ENCODE assay signal across 18 cellular contexts in the genomic region with DNA sequence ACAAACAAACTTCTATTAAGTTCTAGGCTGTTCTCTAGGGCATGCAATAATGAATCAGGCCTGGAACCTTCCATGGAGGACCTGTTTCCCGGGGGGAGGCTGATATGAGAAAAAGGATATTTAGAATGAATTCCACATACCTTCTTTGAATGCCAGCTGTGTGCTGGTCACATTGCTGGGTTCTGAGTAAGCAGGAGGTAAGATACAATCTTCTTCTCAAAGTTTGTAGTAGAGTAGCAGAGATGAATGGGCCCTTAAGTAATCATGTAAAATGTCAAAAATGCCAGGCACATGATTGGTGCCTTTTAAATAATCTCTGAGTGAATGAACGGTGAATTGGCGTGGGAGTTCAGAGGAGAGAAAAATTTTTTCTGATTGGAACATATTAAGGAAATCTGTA. TPM values are rescaled to one million over a fixed set of nuclear protein-coding genes. Genes with fewer than 3 reads are reported as not detected.
DNase-seq lines count a peak whose midpoint lies in the region; ATAC-seq, FAIRE-seq and TF ChIP-seq lines count a peak whose summit lies in the region.
"Had no signal": no experiment of that assay in that cellular context is flagged by ENCODE, and none has a peak within 500 bp of the region (broad histone marks: within the 10 kb centered on the region; RNA-seq: fewer than 3 reads in every experiment).

No MANE protein-coding gene starts in this region.

- no peaks in the 10 kb centered on the region for H3K9me1 ChIP-seq in keratinocyte (ENCODE audit: control insufficient read depth, extremely low read depth, insufficient read depth, low read length)

- peak overlapping the region; percentile 40 for H3K4me3 Mint-ChIP-seq in astrocyte (ENCODE audit: unreplicated experiment)
- H3K4me3 Mint-ChIP-seq: activated CD4-positive, alpha-beta T cell treated with anti-CD3 and anti-CD28 coated beads, Interleukin-2, amount 10 ng/mL, durations not matched to agents 24 days and 14 days; B cell; stimulated activated naive B cell treated with anti-CD40 and anti-IgM and Interleukin-4, amounts not matched to agents 10 μg/mL and 1 μg/mL and 100 μg/mL, for 72 hours had no signal

- dilution Hi-C loops in keratinocyte (cut with MboI; ENCODE audit: extremely low pct_ligation_motif_present, low sequenced_read_pairs), result no loop called here

- no peaks in the 10 kb centered on the region for H3K27me3 ChIP-seq in AG04450 (ENCODE audit: control insufficient read depth, insufficient read depth, low read length)
- no peaks in the 10 kb centered on the region for H3K27me3 ChIP-seq in astrocyte (ENCODE audit: insufficient read depth, low read length)
- no peaks in the 10 kb centered on the region for H3K27me3 ChIP-seq in keratinocyte (ENCODE audit: control insufficient read depth, extremely low read depth, insufficient read depth, low read length)
- no peaks in the 10 kb centered on the region for H3K27me3 ChIP-seq in hepatocyte

- H3K9me2 ChIP-seq in hepatocyte (replicated peaks; ENCODE audit: insufficient read depth), result no peaks in the 10 kb centered on the region

- 56% methylated on average over 3 of the region's 3 CpGs for WGBS in hepatocyte (ENCODE audit: low lambda C conversion rate, missing lambda C conversion rate)

- TF ChIP-seq EP300 in Ishikawa (IDR thresholded peaks at IDR 0.05; ENCODE audit: borderline replicate concordance), result 0 out of 2 replicates have a peak, but pooled peaks have one; percentile 55

- TF ChIP-seq CTCF in AG04450 (IDR thresholded peaks at IDR 0.05; ENCODE audit: low read depth, low read length) (no peak), astrocyte (IDR thresholded peaks at IDR 0.05; ENCODE audit: insufficient read depth, low read depth, low read length) (no peak), keratinocyte (optimal IDR thresholded peaks at IDR 0.05 in 1 of 3, IDR thresholded peaks at IDR 0.05 in 1 of 3, conservative IDR thresholded peaks at IDR 0.05 in 1 of 3; ENCODE audit: extremely low read depth in 1 of 3, insufficient read depth in 2 of 3, low read length in 3 of 3) (no peak), hepatocyte (IDR thresholded peaks at IDR 0.05; ENCODE audit: poor library complexity) (no peak)

- H3K27ac ChIP-seq in AG04450 (ENCODE audit: low read depth, low read length) (peak overlapping the region; percentile 43), astrocyte (ENCODE audit: low read depth, low read length) (peak overlapping the region; percentile 28), keratinocyte (ENCODE audit: control insufficient read depth, insufficient read depth, low read length) (no peak overlapping the region), hepatocyte (no peak overlapping the region)
- H3K27ac ChIP-seq: lower lobe of right lung had no signal

- TF ChIP-seq RAD21 in Ishikawa (IDR thresholded peaks at IDR 0.05; ENCODE audit: low read depth), result no peak

- H3K4me2 ChIP-seq in astrocyte (ENCODE audit: low read length) (peak overlapping the region; percentile 11), keratinocyte (ENCODE audit: control insufficient read depth, extremely low read depth, insufficient read depth, low read depth, low read length) (no peak overlapping the region), hepatocyte (no peak overlapping the region)

- CTCF ChIA-PET in AG04450 (lab: Charles Lee), result no interaction called here

- H3K4me1 ChIP-seq in astrocyte (ENCODE audit: insufficient read depth, low read length) (peaks cover 10% of the 10 kb centered on the region), keratinocyte (ENCODE audit: control insufficient read depth, extremely low read depth, insufficient read depth, low read length) (peaks cover 20% of the 10 kb centered on the region), hepatocyte (ENCODE audit: insufficient read depth) (peaks cover 3% of the 10 kb centered on the region)

- H3K4me3 ChIP-seq in AG04450 (ENCODE audit: low read depth, low read length) (no peak overlapping the region), astrocyte (ENCODE audit: insufficient read depth, low read depth, low read length) (no peak overlapping the region), keratinocyte (ENCODE audit: control insufficient read depth in 2 of 3, extremely low read depth in 1 of 3, insufficient read depth in 2 of 3, low read depth in 1 of 3, low read length in 3 of 3) (no peak overlapping the region), hepatocyte (no peak overlapping the region)
- H3K4me3 ChIP-seq: lower lobe of right lung had no signal

- no peak for FAIRE-seq in astrocyte (lab: Jason Lieb, UNC)
- peak; percentile 48 for FAIRE-seq in keratinocyte (lab: Jason Lieb, UNC)
- FAIRE-seq: colon had no signal

- DNase-seq in AG04450 (ENCODE audit: low read depth, low spot score) (no peak), astrocyte (ENCODE audit: low read depth) (peak; percentile 94), keratinocyte (ENCODE audit: low read depth, low spot score) (peak; percentile 68), NCI-H2107 treated with DMSO at 0.1 percent for 48 hours (lab: John Stamatoyannopoulos, UW; ENCODE audit: unreplicated experiment) (no peak), G401 (ENCODE audit: low spot score) (no peak), hepatocyte (ENCODE audit: low spot score) (no peak)
- DNase-seq: activated CD4-positive, alpha-beta T cell treated with anti-CD3 and anti-CD28 coated beads, Interleukin-2, amount 10 ng/mL, durations not matched to agents 24 days and 14 days; GF-D8; lower lobe of right lung; NCI-H1417 treated with DMSO at 0.1 percent for 48 hours; NCI-H526; nucleus accumbens; stimulated activated CD4-positive, alpha-beta T cell treated with anti-CD3 and anti-CD28 coated beads, Interleukin-2, amount 100 ng/mL, for 24 hours; stimulated activated naive B cell treated with anti-CD40 and anti-IgM and Interleukin-4, amounts not matched to agents 10 μg/mL and 1 μg/mL and 100 μg/mL, for 72 hours had no signal

- in situ Hi-C loops in G401 (cut with HindIII; ENCODE audit: low sequenced_read_pairs), result no loop called here

- H3K27me3 Mint-ChIP-seq in astrocyte (ENCODE audit: low read depth, unreplicated experiment), result no peaks in the 10 kb centered on the region
- H3K27me3 Mint-ChIP-seq: B cell had no signal

- H3K9me3 ChIP-seq in AG04450 (ENCODE audit: control insufficient read depth, insufficient read depth, low read length), result no peaks in the 10 kb centered on the region
- no peaks in the 10 kb centered on the region for H3K9me3 ChIP-seq in astrocyte (ENCODE audit: insufficient read depth, low read depth, low read length)
- no peaks in the 10 kb centered on the region for H3K9me3 ChIP-seq in keratinocyte (ENCODE audit: control insufficient read depth, low read depth, low read length)
- no peaks in the 10 kb centered on the region for H3K9me3 ChIP-seq in hepatocyte (ENCODE audit: low read depth)
- H3K9me3 ChIP-seq: lower lobe of right lung had no signal

- no peaks in the 10 kb centered on the region for H3K9me3 Mint-ChIP-seq in astrocyte (ENCODE audit: unreplicated experiment)
- H3K9me3 Mint-ChIP-seq: activated CD4-positive, alpha-beta T cell treated with anti-CD3 and anti-CD28 coated beads, Interleukin-2, amount 10 ng/mL, durations not matched to agents 24 days and 14 days; stimulated activated naive B cell treated with anti-CD40 and anti-IgM and Interleukin-4, amounts not matched to agents 10 μg/mL and 1 μg/mL and 100 μg/mL, for 72 hours had no signal

- ATAC-seq in GM21717 (IDR thresholded peaks at IDR 0.05; ENCODE audit: unreplicated experiment), result no peak
- ATAC-seq: lower lobe of right lung; stimulated activated naive B cell treated with anti-CD40 and anti-IgM and Interleukin-4, amounts not matched to agents 10 μg/mL and 1 μg/mL and 100 μg/mL, for 72 hours had no signal

- H3K79me2 ChIP-seq in astrocyte (ENCODE audit: insufficient read depth, low read length), result no peaks in the 10 kb centered on the region
- no peaks in the 10 kb centered on the region for H3K79me2 ChIP-seq in keratinocyte (ENCODE audit: control insufficient read depth, insufficient read depth, low read length)
- H3K79me2 ChIP-seq in hepatocyte, result no peaks in the 10 kb centered on the region

- H3K9ac ChIP-seq in astrocyte (ENCODE audit: low read length) (no peak overlapping the region), keratinocyte (ENCODE audit: control insufficient read depth, extremely low read depth, insufficient read depth, low read length) (no peak overlapping the region)

- H3K36me3 Mint-ChIP-seq in astrocyte (ENCODE audit: low read depth, unreplicated experiment), result no peaks in the 10 kb centered on the region
- H3K36me3 Mint-ChIP-seq: stimulated activated naive B cell treated with anti-CD40 and anti-IgM and Interleukin-4, amounts not matched to agents 10 μg/mL and 1 μg/mL and 100 μg/mL, for 72 hours had no signal

- POLR2A ChIA-PET in AG04450 (lab: Yijun Ruan, JAX), result interaction anchor here (1.0 kb wide), 1 partner anchor 8 kb away, joined by 3 read pairs; no protein-coding TSS in a partner anchor

- H2AFZ ChIP-seq in astrocyte (ENCODE audit: low read depth, low read length) (no peak overlapping the region), keratinocyte (ENCODE audit: control insufficient read depth, low read length) (no peak overlapping the region), hepatocyte (no peak overlapping the region)

- H3K4me1 Mint-ChIP-seq in astrocyte (ENCODE audit: low read depth, unreplicated experiment), result peaks cover 32% of the 10 kb centered on the region

- H4K20me1 ChIP-seq in astrocyte (ENCODE audit: insufficient read depth, low read length), result no peaks in the 10 kb centered on the region
- H4K20me1 ChIP-seq in keratinocyte (ENCODE audit: control insufficient read depth, extremely low read depth, insufficient read depth, low read length), result no peaks in the 10 kb centered on the region
- no peaks in the 10 kb centered on the region for H4K20me1 ChIP-seq in hepatocyte (ENCODE audit: insufficient read depth, poor library complexity, severe bottlenecking)

- peak overlapping the region; percentile 84 for H3K27ac Mint-ChIP-seq in astrocyte (ENCODE audit: unreplicated experiment)
- H3K27ac Mint-ChIP-seq: activated CD4-positive, alpha-beta T cell treated with anti-CD3 and anti-CD28 coated beads, Interleukin-2, amount 10 ng/mL, durations not matched to agents 24 days and 14 days; B cell; stimulated activated naive B cell treated with anti-CD40 and anti-IgM and Interleukin-4, amounts not matched to agents 10 μg/mL and 1 μg/mL and 100 μg/mL, for 72 hours had no signal

- H3K36me3 ChIP-seq in astrocyte (ENCODE audit: insufficient read depth, low read length), result no peaks in the 10 kb centered on the region
- H3K36me3 ChIP-seq in keratinocyte (ENCODE audit: control insufficient read depth in 2 of 2, extremely low read depth in 1 of 2, insufficient read depth in 2 of 2, low read length in 2 of 2), result no peaks in the 10 kb centered on the region
- no peaks in the 10 kb centered on the region for H3K36me3 ChIP-seq in hepatocyte (replicated peaks; ENCODE audit: insufficient read depth, low read depth)
- H3K36me3 ChIP-seq: lower lobe of right lung had no signal

RNA-seq across cellular contexts. Expression of a gene that starts 47.4 kb away (rescaled TPM):
- polyA plus RNA-seq in AG04450 (2011; rRNA removed) (326 and 398 TPM in 2 replicates), keratinocyte (18.4 to 50.3 TPM (median 18.7 TPM) in 3 replicates), hepatocyte (85.8 and 88.5 TPM in 2 replicates)
- 277 and 363 TPM in 2 replicates for polyA minus RNA-seq in AG04450 (2011; rRNA and poly(A)+ RNA removed)
- total RNA-seq in astrocyte (48.2 and 98.9 TPM in 2 replicates), hepatocyte (120 and 133 TPM in 2 replicates)
- polyA plus RNA-seq in keratinocyte (2011; ENCODE audit: low read depth), result 0.86 TPM
- polyA plus RNA-seq in keratinocyte (2011; cell fraction: cytosol; rRNA removed), result 16.2 and 22.6 TPM in 2 replicates
- 30.9 and 32.5 TPM in 2 replicates for polyA plus RNA-seq in keratinocyte (2011; cell fraction: nucleus; rRNA removed)
- polyA plus RNA-seq in keratinocyte (2012; ENCODE audit: low replicate concordance), result 0.38 and 57.9 TPM in 2 replicates
- 27.4 to 122 TPM (median 29.7 TPM) in 3 replicates for polyA minus RNA-seq in keratinocyte
- polyA minus RNA-seq in keratinocyte (2011; cell fraction: cytosol; rRNA and poly(A)+ RNA removed), result 50.3 TPM
- 29.2 and 30.7 TPM in 2 replicates for polyA minus RNA-seq in keratinocyte (2011; cell fraction: nucleus; rRNA and poly(A)+ RNA removed)
- 13.1 and 23.4 TPM in 2 replicates for total RNA-seq in G401 (2014; rRNA removed; shearing (Covaris generic))

Comparison
In these comparisons a context has a peak if more than half of its experiments do, and no peak if none do; other contexts are left out.
1. DNase-seq: peak in astrocyte (single experiment) and keratinocyte (single experiment); none in AG04450 (single experiment), NCI-H2107 treated with DMSO at 0.1 percent for 48 hours (single experiment), G401 (single experiment) and hepatocyte (single experiment).
2. H3K27ac ChIP-seq: peak in AG04450 (single experiment) and astrocyte (single experiment); none in keratinocyte (single experiment) and hepatocyte (single experiment).